Comparison of ENCODE assay signal across 1 cellular context in the genomic region with DNA sequence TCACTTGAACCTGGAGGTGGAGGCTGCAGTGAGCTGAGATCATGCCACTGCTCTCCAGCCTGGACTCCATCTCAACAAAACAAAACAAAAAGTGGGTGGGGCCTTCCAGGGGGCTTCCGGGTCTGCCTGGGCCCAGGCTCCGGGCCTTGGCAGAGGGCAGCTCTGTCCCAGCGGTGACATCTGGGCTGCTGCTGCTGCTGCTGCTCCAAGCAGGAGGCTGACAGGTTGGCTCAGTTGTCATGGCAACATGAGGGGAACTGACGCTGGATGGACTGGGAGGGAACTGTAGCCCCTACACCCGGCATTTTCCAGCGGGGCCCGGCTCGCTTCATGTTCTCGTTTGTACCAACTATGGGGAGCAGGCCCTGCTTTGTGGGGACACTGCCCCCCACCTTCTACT.
TF ChIP-seq lines count a peak whose summit lies in the region.

No MANE protein-coding gene starts in this region.

TF ChIP-seq in GM23338, 12 proteins besides CTCF, POLR2A, EP300 and RAD21 (continued from another document):
- TF ChIP-seq, protein P1, sequence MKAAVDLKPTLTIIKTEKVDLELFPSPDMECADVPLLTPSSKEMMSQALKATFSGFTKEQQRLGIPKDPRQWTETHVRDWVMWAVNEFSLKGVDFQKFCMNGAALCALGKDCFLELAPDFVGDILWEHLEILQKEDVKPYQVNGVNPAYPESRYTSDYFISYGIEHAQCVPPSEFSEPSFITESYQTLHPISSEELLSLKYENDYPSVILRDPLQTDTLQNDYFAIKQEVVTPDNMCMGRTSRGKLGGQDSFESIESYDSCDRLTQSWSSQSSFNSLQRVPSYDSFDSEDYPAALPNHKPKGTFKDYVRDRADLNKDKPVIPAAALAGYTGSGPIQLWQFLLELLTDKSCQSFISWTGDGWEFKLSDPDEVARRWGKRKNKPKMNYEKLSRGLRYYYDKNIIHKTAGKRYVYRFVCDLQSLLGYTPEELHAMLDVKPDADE (IDR thresholded peaks at IDR 0.05) = no peak
- TF ChIP-seq NANOG (IDR thresholded peaks at IDR 0.05; ENCODE audit: borderline replicate concordance) = no peak
